In the genomic region with DNA sequence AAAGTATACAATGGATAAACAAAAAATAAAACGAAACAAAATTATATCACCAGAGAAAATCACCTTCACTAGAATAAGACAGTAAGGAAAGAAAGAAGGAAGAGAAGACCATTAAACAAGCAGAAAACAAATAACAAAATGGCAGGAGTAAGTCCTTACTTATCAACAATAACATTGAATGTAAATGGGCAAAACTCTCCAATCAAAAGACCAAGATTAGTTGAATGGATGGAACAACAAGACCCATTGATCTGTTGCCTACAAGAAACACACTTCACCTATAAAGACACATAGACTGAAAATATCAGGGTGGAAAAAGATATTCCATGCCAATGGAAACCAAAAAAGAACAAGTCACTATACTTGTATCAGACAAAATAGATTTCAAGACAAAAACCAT, we compare ENCODE assay signal across 13 cellular contexts. TPM values are rescaled to one million over a fixed set of nuclear protein-coding genes. Genes with fewer than 3 reads are reported as not detected.
"Had no signal": no experiment of that assay in that cellular context is flagged by ENCODE, and none has a peak within 500 bp of the region (broad histone marks: within the 10 kb centered on the region; RNA-seq: fewer than 3 reads in every experiment).

No MANE protein-coding gene starts in this region.

RNA-seq across cellular contexts. Expression of a gene that starts 38.4 kb away (rescaled TPM):
- total RNA-seq: kidney epithelial cell, left cardiac atrium, left ventricle myocardium inferior, left ventricle myocardium superior, lower lobe of right lung, lung microvascular endothelial cell, mammary epithelial cell, mesenteric fat pad, mesothelial cell of epicardium, mononuclear cell had no signal
- polyA plus RNA-seq: immature natural killer cell; keratinocyte; mammary epithelial cell; naive thymus-derived CD4-positive, alpha-beta T cell had no signal
